Comparison of ENCODE assay signal across 1 cellular context in the genomic region with DNA sequence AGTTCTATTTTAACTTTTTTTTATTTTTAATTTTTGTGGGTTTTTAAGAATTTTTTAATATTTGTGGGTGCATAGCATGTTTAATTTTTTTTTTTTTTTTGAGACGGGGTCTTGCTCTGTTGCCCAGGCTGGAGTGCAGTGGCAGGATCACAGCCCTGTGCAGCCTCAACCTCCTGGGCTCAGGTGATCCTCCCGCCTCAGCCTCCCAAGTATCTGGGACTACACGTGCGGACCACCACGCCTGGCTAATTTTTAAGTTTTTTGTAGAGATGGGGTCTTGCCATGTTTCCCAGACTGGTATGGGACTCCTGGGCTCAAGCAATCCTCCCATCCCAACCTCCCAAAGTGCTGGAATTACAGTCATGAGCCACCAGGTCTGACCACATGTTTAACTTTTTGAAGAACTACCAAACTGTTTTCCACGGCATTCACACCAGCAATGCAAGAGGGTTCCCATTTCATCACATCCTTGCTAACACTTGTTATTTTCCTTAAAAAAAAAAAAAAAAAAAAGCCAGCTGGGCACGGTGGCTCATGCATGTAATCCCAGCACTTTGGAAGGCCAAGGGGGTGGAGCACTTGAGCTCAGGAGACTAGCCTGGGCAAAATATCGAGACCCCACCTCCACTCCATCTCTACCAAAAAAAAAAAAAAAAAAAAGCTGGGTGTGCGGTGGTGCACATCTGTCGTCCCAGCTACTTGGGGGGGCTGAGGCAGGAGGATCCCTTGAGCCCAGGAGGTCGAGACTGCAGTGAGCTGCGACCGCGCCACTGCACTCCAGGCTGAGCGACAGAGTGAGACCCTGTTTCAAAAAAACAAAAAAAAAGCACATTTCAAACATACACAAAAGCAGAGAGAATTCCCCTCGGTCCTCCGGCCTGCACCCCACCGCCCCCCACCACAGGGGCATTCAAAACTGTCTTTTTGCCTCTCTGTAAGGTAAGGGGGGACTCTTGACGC.
TF ChIP-seq lines count a peak whose summit lies in the region.

No MANE protein-coding gene starts in this region.

TF ChIP-seq in SK-N-SH treated with all-trans-retinoic acid at 6 μM for 48 hours, 23 proteins besides CTCF, POLR2A, EP300 and RAD21 (continued from another document):
- TF ChIP-seq, protein P1, sequence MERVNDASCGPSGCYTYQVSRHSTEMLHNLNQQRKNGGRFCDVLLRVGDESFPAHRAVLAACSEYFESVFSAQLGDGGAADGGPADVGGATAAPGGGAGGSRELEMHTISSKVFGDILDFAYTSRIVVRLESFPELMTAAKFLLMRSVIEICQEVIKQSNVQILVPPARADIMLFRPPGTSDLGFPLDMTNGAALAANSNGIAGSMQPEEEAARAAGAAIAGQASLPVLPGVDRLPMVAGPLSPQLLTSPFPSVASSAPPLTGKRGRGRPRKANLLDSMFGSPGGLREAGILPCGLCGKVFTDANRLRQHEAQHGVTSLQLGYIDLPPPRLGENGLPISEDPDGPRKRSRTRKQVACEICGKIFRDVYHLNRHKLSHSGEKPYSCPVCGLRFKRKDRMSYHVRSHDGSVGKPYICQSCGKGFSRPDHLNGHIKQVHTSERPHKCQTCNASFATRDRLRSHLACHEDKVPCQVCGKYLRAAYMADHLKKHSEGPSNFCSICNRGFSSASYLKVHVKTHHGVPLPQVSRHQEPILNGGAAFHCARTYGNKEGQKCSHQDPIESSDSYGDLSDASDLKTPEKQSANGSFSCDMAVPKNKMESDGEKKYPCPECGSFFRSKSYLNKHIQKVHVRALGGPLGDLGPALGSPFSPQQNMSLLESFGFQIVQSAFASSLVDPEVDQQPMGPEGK (CRISPR knock-in tag; IDR thresholded peaks at IDR 0.05; ENCODE audit: borderline replicate concordance), result no peak
- TF ChIP-seq GLIS3 (CRISPR knock-in tag; IDR thresholded peaks at IDR 0.05), result no peak
- TF ChIP-seq TOX (CRISPR knock-in tag; IDR thresholded peaks at IDR 0.05; ENCODE audit: borderline replicate concordance), result no peak
- TF ChIP-seq, protein P2, sequence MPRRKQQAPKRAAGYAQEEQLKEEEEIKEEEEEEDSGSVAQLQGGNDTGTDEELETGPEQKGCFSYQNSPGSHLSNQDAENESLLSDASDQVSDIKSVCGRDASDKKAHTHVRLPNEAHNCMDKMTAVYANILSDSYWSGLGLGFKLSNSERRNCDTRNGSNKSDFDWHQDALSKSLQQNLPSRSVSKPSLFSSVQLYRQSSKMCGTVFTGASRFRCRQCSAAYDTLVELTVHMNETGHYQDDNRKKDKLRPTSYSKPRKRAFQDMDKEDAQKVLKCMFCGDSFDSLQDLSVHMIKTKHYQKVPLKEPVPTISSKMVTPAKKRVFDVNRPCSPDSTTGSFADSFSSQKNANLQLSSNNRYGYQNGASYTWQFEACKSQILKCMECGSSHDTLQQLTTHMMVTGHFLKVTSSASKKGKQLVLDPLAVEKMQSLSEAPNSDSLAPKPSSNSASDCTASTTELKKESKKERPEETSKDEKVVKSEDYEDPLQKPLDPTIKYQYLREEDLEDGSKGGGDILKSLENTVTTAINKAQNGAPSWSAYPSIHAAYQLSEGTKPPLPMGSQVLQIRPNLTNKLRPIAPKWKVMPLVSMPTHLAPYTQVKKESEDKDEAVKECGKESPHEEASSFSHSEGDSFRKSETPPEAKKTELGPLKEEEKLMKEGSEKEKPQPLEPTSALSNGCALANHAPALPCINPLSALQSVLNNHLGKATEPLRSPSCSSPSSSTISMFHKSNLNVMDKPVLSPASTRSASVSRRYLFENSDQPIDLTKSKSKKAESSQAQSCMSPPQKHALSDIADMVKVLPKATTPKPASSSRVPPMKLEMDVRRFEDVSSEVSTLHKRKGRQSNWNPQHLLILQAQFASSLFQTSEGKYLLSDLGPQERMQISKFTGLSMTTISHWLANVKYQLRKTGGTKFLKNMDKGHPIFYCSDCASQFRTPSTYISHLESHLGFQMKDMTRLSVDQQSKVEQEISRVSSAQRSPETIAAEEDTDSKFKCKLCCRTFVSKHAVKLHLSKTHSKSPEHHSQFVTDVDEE (CRISPR knock-in tag; IDR thresholded peaks at IDR 0.05), result no peak
- no peak for TF ChIP-seq ZNF70 (CRISPR knock-in tag; IDR thresholded peaks at IDR 0.05)
- no peak for TF ChIP-seq RARB (CRISPR knock-in tag; IDR thresholded peaks at IDR 0.05)
- TF ChIP-seq ZNF565 (CRISPR knock-in tag; conservative IDR thresholded peaks at IDR 0.05; ENCODE audit: low read depth), result no peak
